Comparison of ENCODE assay signal across 6 cellular contexts in genomic region chr5:76945201-76945600, GRCh38. TPM values are rescaled to one million over a fixed set of nuclear protein-coding genes. Genes with fewer than 3 reads are reported as not detected.
"Had no signal": no experiment of that assay in that cellular context is flagged by ENCODE, and none has a peak within 500 bp of the region (broad histone marks: within the 10 kb centered on the region; RNA-seq: fewer than 3 reads in every experiment).

No MANE protein-coding gene starts in this region.

RNA-seq across cellular contexts. Expression of gene CRHBP, which starts 7.6 kb away (rescaled TPM):
- total RNA-seq: HT-29, IMR-90, LHCN-M2, MCF 10A, PC-9, SJCRH30 had no signal
